ENCODE assay signal across 8 cellular contexts in the genomic region with DNA sequence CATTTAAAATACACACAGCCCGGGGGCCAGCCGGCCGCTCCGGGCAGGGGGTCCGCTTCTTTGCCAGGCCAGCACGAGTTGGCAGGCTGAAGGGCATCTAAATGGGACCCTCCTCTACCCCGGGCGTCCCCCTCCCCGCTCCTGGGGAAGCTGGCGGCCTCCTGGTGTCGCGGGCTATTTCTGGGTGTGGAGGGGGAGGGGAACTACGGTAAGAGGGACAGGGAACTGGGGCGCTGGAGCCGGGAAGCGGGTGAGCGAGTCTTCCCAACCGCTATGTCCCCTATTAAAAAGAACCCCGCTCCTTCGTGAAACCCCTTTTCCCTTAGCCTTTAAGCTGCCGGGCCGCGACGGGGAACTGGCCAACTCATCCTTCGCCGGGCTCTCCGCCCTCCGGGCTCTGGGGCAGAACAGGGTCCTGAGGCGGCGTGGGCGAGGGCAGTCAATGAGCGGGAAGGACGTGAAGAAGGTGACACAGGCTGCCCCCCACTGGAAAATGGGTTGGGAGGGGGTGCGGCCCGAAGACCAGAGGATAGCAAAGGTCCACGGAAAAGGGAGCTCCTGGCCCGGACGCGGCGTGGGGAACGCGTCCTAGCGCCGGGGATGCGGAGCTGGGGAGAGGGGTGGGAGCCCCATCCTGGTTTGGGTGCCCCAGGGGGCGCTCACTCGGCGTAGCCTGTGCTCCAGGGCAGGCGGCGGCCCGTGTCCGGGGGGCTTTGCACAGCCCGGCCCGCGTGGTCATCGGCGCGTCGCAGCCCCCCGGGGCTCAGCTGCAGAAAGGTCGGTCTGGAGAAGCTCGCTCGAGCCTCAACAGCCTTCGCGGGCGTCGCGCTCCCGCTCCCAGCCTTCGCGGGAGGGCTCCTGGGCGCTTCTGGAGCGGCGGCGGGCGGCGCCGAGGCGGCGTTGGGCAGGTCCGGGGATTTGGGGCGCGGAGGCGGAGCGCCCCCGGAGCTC. TPM values are rescaled to one million over a fixed set of nuclear protein-coding genes. Genes with fewer than 3 reads are reported as not detected.
DNase-seq lines count a peak whose midpoint lies in the region; ATAC-seq, FAIRE-seq and TF ChIP-seq lines count a peak whose summit lies in the region.

No MANE protein-coding gene starts in this region.

- H3K27ac ChIP-seq in parathyroid adenoma, result no peak overlapping the region

- POLR2A ChIA-PET in WTC11 (lab: Charles Lee), result interaction anchor here (0.6 to 1.9 kb wide), 6 partner anchors 10 to 1045 kb away, joined by 3 to 10 read pairs (median 4); a partner anchor contains a TSS

- H3K9me3 ChIP-seq in parathyroid adenoma (ENCODE audit: control insufficient read depth, low read length), result no peaks in the 10 kb centered on the region

- no peak overlapping the region for H3K9ac ChIP-seq in parathyroid adenoma

- CTCF ChIA-PET in WTC11 (lab: Charles Lee), result interaction anchor here (0.5 to 12.5 kb wide), 37 partner anchors 8 to 964 kb away, joined by 3 to 373 read pairs (median 5); a partner anchor contains a TSS

- H3K79me2 ChIP-seq in parathyroid adenoma, result no peaks in the 10 kb centered on the region

- peak overlapping the region; percentile 80 for H2AFZ ChIP-seq in parathyroid adenoma

- H3K27ac Mint-ChIP-seq in WTC11, result no peak overlapping the region

- H3K27me3 Mint-ChIP-seq in WTC11 (ENCODE audit: low read depth), result peaks cover 35% of the 10 kb centered on the region

- H3K4me3 Mint-ChIP-seq in WTC11, result peak overlapping the region; percentile 78

- FAIRE-seq in GM12892 (lab: Jason Lieb, UNC), result no peak

- DNase-seq in GM12892 (ENCODE audit: insufficient read length) (peak; percentile 41), WTC11 (ENCODE audit: low spot score) (no peak), foreskin fibroblast (peak in 1 of 2 donors; percentile 51), SKM-1 treated with dmso at 0.1 percent for 144 hours (lab: John Stamatoyannopoulos, UW; ENCODE audit: unreplicated experiment) (no peak)

- peak overlapping the region; percentile 73 for H3K4me2 ChIP-seq in parathyroid adenoma (ENCODE audit: low read length)

- H3K36me3 ChIP-seq in parathyroid adenoma (ENCODE audit: control insufficient read depth, insufficient read depth, low read length), result no peaks in the 10 kb centered on the region

- H3K4me1 ChIP-seq in parathyroid adenoma, result peaks cover 7% of the 10 kb centered on the region

- ATAC-seq in HG03064 (IDR thresholded peaks at IDR 0.05; ENCODE audit: low read depth, unreplicated experiment) (peak; percentile 1), WTC11 (no peak), HG02678 (IDR thresholded peaks at IDR 0.05; ENCODE audit: unreplicated experiment) (no peak), HG02970 (IDR thresholded peaks at IDR 0.05; ENCODE audit: low FRiP score, unreplicated experiment) (no peak)

- peak overlapping the region; percentile 56 to 72 for H3K4me3 ChIP-seq in foreskin fibroblast (ENCODE audit: low read depth in 1 of 2, low read length in 2 of 2)
- H3K4me3 ChIP-seq in parathyroid adenoma (ENCODE audit: low read depth, low read length), result peak overlapping the region; percentile 63

- H3K36me3 Mint-ChIP-seq in WTC11, result no peaks in the 10 kb centered on the region; the same call in none of the 2 replicates

- no peaks in the 10 kb centered on the region for H3K9me3 Mint-ChIP-seq in WTC11

- TF ChIP-seq POLR2A in GM12892 (IDR thresholded peaks at IDR 0.05; ENCODE audit: low read depth, low read length), result no peak

- H3K27me3 ChIP-seq in parathyroid adenoma (ENCODE audit: control insufficient read depth, insufficient read depth, low read length), result no peaks in the 10 kb centered on the region

- peaks cover 50% of the 10 kb centered on the region for H3K4me1 Mint-ChIP-seq in WTC11

- TF ChIP-seq CTCF in WTC11 (IDR thresholded peaks at IDR 0.05) (no peak), foreskin fibroblast (IDR thresholded peaks at IDR 0.05; ENCODE audit: low read depth, low read length) (no peak), parathyroid adenoma (IDR thresholded peaks at IDR 0.05) (no peak)

TF ChIP-seq in WTC11, 78 proteins besides CTCF, POLR2A, EP300 and RAD21 (continues in another document):
- TF ChIP-seq FOXJ3 (CRISPR knock-in tag; IDR thresholded peaks at IDR 0.05; ENCODE audit: borderline replicate concordance) (no peak), ZNF671 (CRISPR knock-in tag; IDR thresholded peaks at IDR 0.05) (no peak), ZNF263 (CRISPR knock-in tag; IDR thresholded peaks at IDR 0.05; ENCODE audit: low read depth) (no peak), ZNF232 (CRISPR knock-in tag; IDR thresholded peaks at IDR 0.05) (no peak), JUN (CRISPR knock-in tag; IDR thresholded peaks at IDR 0.05) (no peak)
- TF ChIP-seq, protein P1, sequence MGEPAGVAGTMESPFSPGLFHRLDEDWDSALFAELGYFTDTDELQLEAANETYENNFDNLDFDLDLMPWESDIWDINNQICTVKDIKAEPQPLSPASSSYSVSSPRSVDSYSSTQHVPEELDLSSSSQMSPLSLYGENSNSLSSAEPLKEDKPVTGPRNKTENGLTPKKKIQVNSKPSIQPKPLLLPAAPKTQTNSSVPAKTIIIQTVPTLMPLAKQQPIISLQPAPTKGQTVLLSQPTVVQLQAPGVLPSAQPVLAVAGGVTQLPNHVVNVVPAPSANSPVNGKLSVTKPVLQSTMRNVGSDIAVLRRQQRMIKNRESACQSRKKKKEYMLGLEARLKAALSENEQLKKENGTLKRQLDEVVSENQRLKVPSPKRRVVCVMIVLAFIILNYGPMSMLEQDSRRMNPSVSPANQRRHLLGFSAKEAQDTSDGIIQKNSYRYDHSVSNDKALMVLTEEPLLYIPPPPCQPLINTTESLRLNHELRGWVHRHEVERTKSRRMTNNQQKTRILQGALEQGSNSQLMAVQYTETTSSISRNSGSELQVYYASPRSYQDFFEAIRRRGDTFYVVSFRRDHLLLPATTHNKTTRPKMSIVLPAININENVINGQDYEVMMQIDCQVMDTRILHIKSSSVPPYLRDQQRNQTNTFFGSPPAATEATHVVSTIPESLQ (CRISPR knock-in tag; IDR thresholded peaks at IDR 0.05), result no peak
- TF ChIP-seq, protein P2, sequence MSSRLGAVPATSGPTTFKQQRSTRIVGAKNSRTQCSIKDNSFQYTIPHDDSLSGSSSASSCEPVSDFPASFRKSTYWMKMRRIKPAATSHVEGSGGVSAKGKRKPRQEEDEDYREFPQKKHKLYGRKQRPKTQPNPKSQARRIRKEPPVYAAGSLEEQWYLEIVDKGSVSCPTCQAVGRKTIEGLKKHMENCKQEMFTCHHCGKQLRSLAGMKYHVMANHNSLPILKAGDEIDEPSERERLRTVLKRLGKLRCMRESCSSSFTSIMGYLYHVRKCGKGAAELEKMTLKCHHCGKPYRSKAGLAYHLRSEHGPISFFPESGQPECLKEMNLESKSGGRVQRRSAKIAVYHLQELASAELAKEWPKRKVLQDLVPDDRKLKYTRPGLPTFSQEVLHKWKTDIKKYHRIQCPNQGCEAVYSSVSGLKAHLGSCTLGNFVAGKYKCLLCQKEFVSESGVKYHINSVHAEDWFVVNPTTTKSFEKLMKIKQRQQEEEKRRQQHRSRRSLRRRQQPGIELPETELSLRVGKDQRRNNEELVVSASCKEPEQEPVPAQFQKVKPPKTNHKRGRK (CRISPR knock-in tag; IDR thresholded peaks at IDR 0.05; ENCODE audit: borderline replicate concordance), result no peak
- TF ChIP-seq, protein P3, sequence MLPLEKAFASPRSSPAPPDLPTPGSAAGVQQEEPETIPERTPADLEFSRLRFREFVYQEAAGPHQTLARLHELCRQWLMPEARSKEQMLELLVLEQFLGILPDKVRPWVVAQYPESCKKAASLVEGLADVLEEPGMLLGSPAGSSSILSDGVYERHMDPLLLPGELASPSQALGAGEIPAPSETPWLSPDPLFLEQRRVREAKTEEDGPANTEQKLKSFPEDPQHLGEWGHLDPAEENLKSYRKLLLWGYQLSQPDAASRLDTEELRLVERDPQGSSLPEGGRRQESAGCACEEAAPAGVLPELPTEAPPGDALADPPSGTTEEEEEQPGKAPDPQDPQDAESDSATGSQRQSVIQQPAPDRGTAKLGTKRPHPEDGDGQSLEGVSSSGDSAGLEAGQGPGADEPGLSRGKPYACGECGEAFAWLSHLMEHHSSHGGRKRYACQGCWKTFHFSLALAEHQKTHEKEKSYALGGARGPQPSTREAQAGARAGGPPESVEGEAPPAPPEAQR (CRISPR knock-in tag; IDR thresholded peaks at IDR 0.05), result no peak
- TF ChIP-seq, protein P4, sequence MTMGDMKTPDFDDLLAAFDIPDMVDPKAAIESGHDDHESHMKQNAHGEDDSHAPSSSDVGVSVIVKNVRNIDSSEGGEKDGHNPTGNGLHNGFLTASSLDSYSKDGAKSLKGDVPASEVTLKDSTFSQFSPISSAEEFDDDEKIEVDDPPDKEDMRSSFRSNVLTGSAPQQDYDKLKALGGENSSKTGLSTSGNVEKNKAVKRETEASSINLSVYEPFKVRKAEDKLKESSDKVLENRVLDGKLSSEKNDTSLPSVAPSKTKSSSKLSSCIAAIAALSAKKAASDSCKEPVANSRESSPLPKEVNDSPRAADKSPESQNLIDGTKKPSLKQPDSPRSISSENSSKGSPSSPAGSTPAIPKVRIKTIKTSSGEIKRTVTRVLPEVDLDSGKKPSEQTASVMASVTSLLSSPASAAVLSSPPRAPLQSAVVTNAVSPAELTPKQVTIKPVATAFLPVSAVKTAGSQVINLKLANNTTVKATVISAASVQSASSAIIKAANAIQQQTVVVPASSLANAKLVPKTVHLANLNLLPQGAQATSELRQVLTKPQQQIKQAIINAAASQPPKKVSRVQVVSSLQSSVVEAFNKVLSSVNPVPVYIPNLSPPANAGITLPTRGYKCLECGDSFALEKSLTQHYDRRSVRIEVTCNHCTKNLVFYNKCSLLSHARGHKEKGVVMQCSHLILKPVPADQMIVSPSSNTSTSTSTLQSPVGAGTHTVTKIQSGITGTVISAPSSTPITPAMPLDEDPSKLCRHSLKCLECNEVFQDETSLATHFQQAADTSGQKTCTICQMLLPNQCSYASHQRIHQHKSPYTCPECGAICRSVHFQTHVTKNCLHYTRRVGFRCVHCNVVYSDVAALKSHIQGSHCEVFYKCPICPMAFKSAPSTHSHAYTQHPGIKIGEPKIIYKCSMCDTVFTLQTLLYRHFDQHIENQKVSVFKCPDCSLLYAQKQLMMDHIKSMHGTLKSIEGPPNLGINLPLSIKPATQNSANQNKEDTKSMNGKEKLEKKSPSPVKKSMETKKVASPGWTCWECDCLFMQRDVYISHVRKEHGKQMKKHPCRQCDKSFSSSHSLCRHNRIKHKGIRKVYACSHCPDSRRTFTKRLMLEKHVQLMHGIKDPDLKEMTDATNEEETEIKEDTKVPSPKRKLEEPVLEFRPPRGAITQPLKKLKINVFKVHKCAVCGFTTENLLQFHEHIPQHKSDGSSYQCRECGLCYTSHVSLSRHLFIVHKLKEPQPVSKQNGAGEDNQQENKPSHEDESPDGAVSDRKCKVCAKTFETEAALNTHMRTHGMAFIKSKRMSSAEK (CRISPR knock-in tag; IDR thresholded peaks at IDR 0.05; ENCODE audit: borderline replicate concordance), result no peak

RNA-seq across cellular contexts. Expression of a gene that starts 0.5 kb away (rescaled TPM):
- 0.32 TPM for polyA plus RNA-seq in GM12892 (2012; ENCODE audit: missing spikeins)
- total RNA-seq in WTC11 (2021), result 19.3 to 23.5 TPM (median 22.6 TPM) in 3 replicates

RNA-seq across cellular contexts. Expression of a gene that starts 7.7 kb away (rescaled TPM):
- polyA plus RNA-seq in GM12892 (2012; ENCODE audit: missing spikeins), result 164 TPM
- total RNA-seq in WTC11 (2021), result 67.9 to 68.9 TPM (median 68.2 TPM) in 3 replicates

RNA-seq across cellular contexts. Expression of a gene that starts 40.1 kb away (rescaled TPM):
- polyA plus RNA-seq in GM12892 (2012; ENCODE audit: missing spikeins), result 45.1 TPM
- 80.7 to 99.1 TPM (median 98.8 TPM) in 3 replicates for total RNA-seq in WTC11 (2021)
